Comparison of ENCODE assay signal across 10 cellular contexts in genomic region chr17:1560582-1561170, GRCh38. TPM values are rescaled to one million over a fixed set of nuclear protein-coding genes. Genes with fewer than 3 reads are reported as not detected.
DNase-seq lines count a peak whose midpoint lies in the region; ATAC-seq and TF ChIP-seq lines count a peak whose summit lies in the region.
"Had no signal": no experiment of that assay in that cellular context is flagged by ENCODE, and none has a peak within 500 bp of the region (broad histone marks: within the 10 kb centered on the region; RNA-seq: fewer than 3 reads in every experiment).

No MANE protein-coding gene starts in this region.

- intact Hi-C loops in CD14-positive monocyte (cut with micrococcal nuclease), result loop anchor here in 1 of 2 donors (5.0 kb wide), 1 partner anchor 43 kb away; the partner anchor contains the start of gene INPP5K
- intact Hi-C loops in dendritic cell treated with granulocyte-macrophage colony-stimulating factor and Interleukin-4, amounts not matched to agents 40 ng/mL and 50 ng/mL, for 4 days (cut with micrococcal nuclease), result no loop called here

- H3K79me2 ChIP-seq in Loucy (ENCODE audit: insufficient read depth, low read length), result peaks cover 51% of the 10 kb centered on the region

- peaks cover 31% of the 10 kb centered on the region for H4K20me1 ChIP-seq in Loucy (ENCODE audit: insufficient read depth, low read length, poor library complexity, severe bottlenecking)

- H3K4me2 ChIP-seq in Loucy (ENCODE audit: low read depth, low read length, poor library complexity, severe bottlenecking), result peak overlapping the region; percentile 81

- TF ChIP-seq CTCF in CD14-positive monocyte (IDR thresholded peaks at IDR 0.05) (no peak), Loucy (conservative IDR thresholded peaks at IDR 0.05; ENCODE audit: low read length) (no peak), nephron progenitor cell (IDR thresholded peaks at IDR 0.05) (no peak)

- peaks cover 59% of the 10 kb centered on the region for H3K4me1 Mint-ChIP-seq in CD14-positive monocyte
- H3K4me1 Mint-ChIP-seq in dendritic cell treated with granulocyte-macrophage colony-stimulating factor and Interleukin-4, amounts not matched to agents 40 ng/mL and 50 ng/mL, for 4 days (ENCODE audit: low read depth), result peaks cover 74% of the 10 kb centered on the region
- peaks cover 74% of the 10 kb centered on the region for H3K4me1 Mint-ChIP-seq in nephron progenitor cell

- H3K9me3 Mint-ChIP-seq in CD14-positive monocyte (peaks cover 0 to 2% (median 0%) of the 10 kb centered on the region in 7 donors), nephron progenitor cell (no peaks in the 10 kb centered on the region)
- no peaks in the 10 kb centered on the region for H3K9me3 Mint-ChIP-seq in dendritic cell treated with granulocyte-macrophage colony-stimulating factor and Interleukin-4, amounts not matched to agents 40 ng/mL and 50 ng/mL, for 4 days

- H3K27me3 ChIP-seq in Loucy (ENCODE audit: insufficient read depth, low read length, poor library complexity, severe bottlenecking), result no peaks in the 10 kb centered on the region

- H3K27ac Mint-ChIP-seq in CD14-positive monocyte (peak overlapping the region in 3 of 7 donors; percentile 54 to 83 (median 81)), nephron progenitor cell (peak overlapping the region; percentile 98)
- H3K27ac Mint-ChIP-seq in dendritic cell treated with granulocyte-macrophage colony-stimulating factor and Interleukin-4, amounts not matched to agents 40 ng/mL and 50 ng/mL, for 4 days, result peak overlapping the region; percentile 76

- DNase-seq in CD14-positive monocyte (ENCODE audit: low spot score), result no peak
- no peak for DNase-seq in nephron progenitor cell
- DNase-seq in ureter (ENCODE audit: low spot score), result no peak
- DNase-seq in NCI-H82 treated with DMSO at 0.1 percent for 48 hours (lab: John Stamatoyannopoulos, UW; ENCODE audit: unreplicated experiment), result no peak
- no peak for DNase-seq in foreskin melanocyte
- DNase-seq: activated effector memory CD4-positive, alpha-beta T cell treated with Interleukin-2 at 50 U/mL for 16 hours had no signal

- H2AFZ ChIP-seq in Loucy (ENCODE audit: low read length), result no peak overlapping the region

- H3K36me3 Mint-ChIP-seq in CD14-positive monocyte, result peaks cover 33 to 39% of the 10 kb centered on the region in 2 donors
- peaks cover 53% of the 10 kb centered on the region for H3K36me3 Mint-ChIP-seq in dendritic cell treated with granulocyte-macrophage colony-stimulating factor and Interleukin-4, amounts not matched to agents 40 ng/mL and 50 ng/mL, for 4 days (ENCODE audit: low read depth)
- peaks cover 19% of the 10 kb centered on the region for H3K36me3 Mint-ChIP-seq in nephron progenitor cell (ENCODE audit: low read depth)

- H3K4me3 Mint-ChIP-seq in CD14-positive monocyte (peak overlapping the region; percentile 91), nephron progenitor cell (peak overlapping the region; percentile 91)
- H3K4me3 Mint-ChIP-seq in dendritic cell treated with granulocyte-macrophage colony-stimulating factor and Interleukin-4, amounts not matched to agents 40 ng/mL and 50 ng/mL, for 4 days, result peak overlapping the region; percentile 91

- H3K4me3 ChIP-seq in Loucy (ENCODE audit: low read length, poor library complexity, severe bottlenecking), result peak overlapping the region; percentile 78

- peaks cover 24% of the 10 kb centered on the region for H3K4me1 ChIP-seq in Loucy (ENCODE audit: insufficient read depth, low read length, poor library complexity, severe bottlenecking)

- H3K9me3 ChIP-seq in Loucy (ENCODE audit: insufficient read depth, low read depth, low read length), result no peaks in the 10 kb centered on the region

- peaks cover 3% of the 10 kb centered on the region; the same call in 1 of the 2 replicates for H3K36me3 ChIP-seq in Loucy (ENCODE audit: insufficient read depth, low read length)

- H3K9me2 ChIP-seq in Loucy (replicated peaks; ENCODE audit: low read depth, low read length), result no peaks in the 10 kb centered on the region

- no peak for ATAC-seq in HG03135 (IDR thresholded peaks at IDR 0.05; ENCODE audit: unreplicated experiment)

- H3K9ac ChIP-seq in Loucy (ENCODE audit: low read depth, low read length, poor library complexity, severe bottlenecking), result peak overlapping the region; percentile 77
- H3K9ac ChIP-seq: KMS-11 had no signal

- no peaks in the 10 kb centered on the region for H3F3A ChIP-seq in Loucy (ENCODE audit: low read depth)

- peaks cover 7 to 20% (median 14%) of the 10 kb centered on the region in 3 donors for H3K27me3 Mint-ChIP-seq in CD14-positive monocyte (ENCODE audit: low read depth in 3 of 3)
- peaks cover 6% of the 10 kb centered on the region for H3K27me3 Mint-ChIP-seq in dendritic cell treated with granulocyte-macrophage colony-stimulating factor and Interleukin-4, amounts not matched to agents 40 ng/mL and 50 ng/mL, for 4 days
- H3K27me3 Mint-ChIP-seq in nephron progenitor cell (ENCODE audit: low read depth, poor library complexity), result peaks cover 16% of the 10 kb centered on the region

RNA-seq across cellular contexts. Expression of gene PITPNA, which starts 1.9 kb away (rescaled TPM):
- polyA plus RNA-seq in CD14-positive monocyte, result 10 to 100 TPM; 43.5 to 45.0 TPM
- 85.4 TPM for total RNA-seq in ureter

RNA-seq across cellular contexts. Expression of gene INPP5K, which starts 44.3 kb away (rescaled TPM):
- polyA plus RNA-seq in CD14-positive monocyte, result 10 to 100 TPM; 53.0 to 58.7 TPM
- 50.7 TPM for total RNA-seq in ureter
